ENCODE assay signal across 16 cellular contexts in genomic region chr13:73168993-73169401, GRCh38.
DNase-seq lines count a peak whose midpoint lies in the region; ATAC-seq, FAIRE-seq and TF ChIP-seq lines count a peak whose summit lies in the region.
"Had no signal": no experiment of that assay in that cellular context is flagged by ENCODE, and none has a peak within 500 bp of the region (broad histone marks: within the 10 kb centered on the region; RNA-seq: fewer than 3 reads in every experiment).

No MANE protein-coding gene starts in this region.

- H3K9me3 ChIP-seq in astrocyte (ENCODE audit: insufficient read depth, low read depth, low read length) (no peaks in the 10 kb centered on the region), keratinocyte (ENCODE audit: control insufficient read depth, low read depth, low read length) (no peaks in the 10 kb centered on the region), stomach (no peaks in the 10 kb centered on the region)
- H3K9me3 ChIP-seq: BLaER1 treated with 17β-estradiol and CSF1 and Interleukin-3, amounts not matched to agents 10 nM and 100 nM had no signal

- no peaks in the 10 kb centered on the region for H4K20me1 ChIP-seq in astrocyte (ENCODE audit: insufficient read depth, low read length)
- H4K20me1 ChIP-seq in keratinocyte (ENCODE audit: control insufficient read depth, extremely low read depth, insufficient read depth, low read length), result no peaks in the 10 kb centered on the region
- H4K20me1 ChIP-seq: BLaER1 treated with 17β-estradiol and CSF1 and Interleukin-3, amounts not matched to agents 10 nM and 100 nM had no signal

- 33 to 72% (median 52%) methylated on average over 8 of the region's 8 CpGs for WGBS in stomach, 5 donors

- H3K27ac ChIP-seq in astrocyte (ENCODE audit: low read depth, low read length), result peak overlapping the region; percentile 87
- H3K27ac ChIP-seq in keratinocyte (ENCODE audit: control insufficient read depth, insufficient read depth, low read length), result peak overlapping the region; percentile 95
- peak overlapping the region; percentile 6 to 81 (median 57) for H3K27ac ChIP-seq in stomach
- H3K27ac ChIP-seq: BLaER1 treated with 17β-estradiol and CSF1 and Interleukin-3, amounts not matched to agents 10 nM and 100 nM had no signal

- TF ChIP-seq EP300 in stomach (IDR thresholded peaks at IDR 0.05), result no peak

- H3K27me3 ChIP-seq in astrocyte (ENCODE audit: insufficient read depth, low read length) (no peaks in the 10 kb centered on the region), keratinocyte (ENCODE audit: control insufficient read depth, extremely low read depth, insufficient read depth, low read length) (no peaks in the 10 kb centered on the region), stomach (no peaks in the 10 kb centered on the region)
- H3K27me3 ChIP-seq: BLaER1 treated with 17β-estradiol and CSF1 and Interleukin-3, amounts not matched to agents 10 nM and 100 nM had no signal

- no peak for TF ChIP-seq CTCF in astrocyte (IDR thresholded peaks at IDR 0.05; ENCODE audit: insufficient read depth, low read depth, low read length)
- TF ChIP-seq CTCF in keratinocyte (optimal IDR thresholded peaks at IDR 0.05 in 1 of 3, IDR thresholded peaks at IDR 0.05 in 1 of 3, conservative IDR thresholded peaks at IDR 0.05 in 1 of 3; ENCODE audit: extremely low read depth in 1 of 3, insufficient read depth in 2 of 3, low read length in 3 of 3), result no peak
- no peak for TF ChIP-seq CTCF in stomach (IDR thresholded peaks at IDR 0.05)

- H2AFZ ChIP-seq in astrocyte (ENCODE audit: low read depth, low read length) (peak overlapping the region; percentile 44), keratinocyte (ENCODE audit: control insufficient read depth, low read length) (peak overlapping the region; percentile 35)

- intact Hi-C loops in stomach (cut with DNase I; ENCODE audit: low total_unique reads), result no loop called here

- H3K36me3 ChIP-seq in astrocyte (ENCODE audit: insufficient read depth, low read length), result no peaks in the 10 kb centered on the region
- no peaks in the 10 kb centered on the region for H3K36me3 ChIP-seq in keratinocyte (ENCODE audit: control insufficient read depth in 2 of 2, extremely low read depth in 1 of 2, insufficient read depth in 2 of 2, low read length in 2 of 2)
- H3K36me3 ChIP-seq in stomach, result no peaks in the 10 kb centered on the region
- H3K36me3 ChIP-seq: BLaER1 treated with 17β-estradiol and CSF1 and Interleukin-3, amounts not matched to agents 10 nM and 100 nM had no signal

- H3K4me1 ChIP-seq in astrocyte (ENCODE audit: insufficient read depth, low read length) (peaks cover 19% of the 10 kb centered on the region), keratinocyte (ENCODE audit: control insufficient read depth, extremely low read depth, insufficient read depth, low read length) (peaks cover 57% of the 10 kb centered on the region), stomach (peaks cover 0 to 27% (median 16%) of the 10 kb centered on the region in 4 donors)

- no peak overlapping the region for H3K4me3 ChIP-seq in astrocyte (ENCODE audit: insufficient read depth, low read depth, low read length)
- H3K4me3 ChIP-seq in keratinocyte (ENCODE audit: control insufficient read depth in 2 of 3, extremely low read depth in 1 of 3, insufficient read depth in 2 of 3, low read depth in 1 of 3, low read length in 3 of 3), result peak overlapping the region in 2 of 3 experiments; percentile 11 to 16
- no peak overlapping the region for H3K4me3 ChIP-seq in stomach
- H3K4me3 ChIP-seq: BLaER1 treated with 17β-estradiol and CSF1 and Interleukin-3, amounts not matched to agents 10 nM and 100 nM had no signal

- H3K9me3 Mint-ChIP-seq in astrocyte (ENCODE audit: unreplicated experiment), result no peaks in the 10 kb centered on the region
- H3K9me3 Mint-ChIP-seq: activated CD8-positive, alpha-beta T cell treated with anti-CD3 and anti-CD28 coated beads for 36 hours; brain had no signal

- peak overlapping the region; percentile 71 for H3K9ac ChIP-seq in astrocyte (ENCODE audit: low read length)
- H3K9ac ChIP-seq in keratinocyte (ENCODE audit: control insufficient read depth, extremely low read depth, insufficient read depth, low read length), result peak overlapping the region; percentile 66
- H3K9ac ChIP-seq: BLaER1 treated with 17β-estradiol and CSF1 and Interleukin-3, amounts not matched to agents 10 nM and 100 nM had no signal

- ATAC-seq in GM18519 (IDR thresholded peaks at IDR 0.05; ENCODE audit: low FRiP score, unreplicated experiment) (no peak), GM19395 (IDR thresholded peaks at IDR 0.05; ENCODE audit: unreplicated experiment) (no peak), HG03571 (IDR thresholded peaks at IDR 0.05; ENCODE audit: unreplicated experiment) (no peak)

- peaks cover 25% of the 10 kb centered on the region for H3K4me1 Mint-ChIP-seq in astrocyte (ENCODE audit: low read depth, unreplicated experiment)

- peak overlapping the region; percentile 51 for H3K27ac Mint-ChIP-seq in astrocyte (ENCODE audit: unreplicated experiment)
- H3K27ac Mint-ChIP-seq: activated CD8-positive, alpha-beta T cell treated with anti-CD3 and anti-CD28 coated beads for 36 hours had no signal

- FAIRE-seq in astrocyte (lab: Jason Lieb, UNC) (no peak), keratinocyte (lab: Jason Lieb, UNC) (peak; percentile 99)
- FAIRE-seq: urothelium cell line had no signal

- no peak overlapping the region for H3K4me3 Mint-ChIP-seq in astrocyte (ENCODE audit: unreplicated experiment)
- H3K4me3 Mint-ChIP-seq: activated CD8-positive, alpha-beta T cell treated with anti-CD3 and anti-CD28 coated beads for 36 hours; brain had no signal

- no peaks in the 10 kb centered on the region for H3K27me3 Mint-ChIP-seq in astrocyte (ENCODE audit: low read depth, unreplicated experiment)
- H3K27me3 Mint-ChIP-seq: activated CD8-positive, alpha-beta T cell treated with anti-CD3 and anti-CD28 coated beads for 36 hours; brain had no signal

- H3K4me2 ChIP-seq in astrocyte (ENCODE audit: low read length), result peak overlapping the region; percentile 65
- peak overlapping the region; percentile 70 for H3K4me2 ChIP-seq in keratinocyte (ENCODE audit: control insufficient read depth, extremely low read depth, insufficient read depth, low read depth, low read length)

- dilution Hi-C loops in keratinocyte (cut with MboI; ENCODE audit: extremely low pct_ligation_motif_present, low sequenced_read_pairs), result no loop called here

- no peaks in the 10 kb centered on the region for H3K9me1 ChIP-seq in keratinocyte (ENCODE audit: control insufficient read depth, extremely low read depth, insufficient read depth, low read length)

- no peaks in the 10 kb centered on the region for H3K36me3 Mint-ChIP-seq in astrocyte (ENCODE audit: low read depth, unreplicated experiment)
- H3K36me3 Mint-ChIP-seq: brain had no signal

- DNase-seq in HPDE6-E6E7 (ENCODE audit: extremely low spot score), result peak; percentile 46
- peak; percentile 80 for DNase-seq in astrocyte (ENCODE audit: low read depth)
- DNase-seq in keratinocyte (ENCODE audit: low read depth, low spot score), result peak; percentile 33
- peak; percentile 29 for DNase-seq in stomach
- no peak for DNase-seq in NCI-H510A treated with DMSO at 0.1 percent for 48 hours (lab: John Stamatoyannopoulos, UW)
- DNase-seq: activated CD8-positive, alpha-beta T cell treated with anti-CD3 and anti-CD28 coated beads for 36 hours; activated effector memory CD4-positive, alpha-beta T cell treated with Interleukin-2 at 50 U/mL for 16 hours; KBM-7; NCI-H82; stimulated activated CD4-positive, alpha-beta T cell treated with anti-CD3 and anti-CD28 coated beads, Interleukin-4, amount 100 ng/mL, for 1 hour had no signal

- no peak for TF ChIP-seq POLR2A in stomach (IDR thresholded peaks at IDR 0.05)

- H3K79me2 ChIP-seq in astrocyte (ENCODE audit: insufficient read depth, low read length) (no peaks in the 10 kb centered on the region), keratinocyte (ENCODE audit: control insufficient read depth, insufficient read depth, low read length) (no peaks in the 10 kb centered on the region)

Comparison
In these comparisons a context has a peak if more than half of its experiments do, and no peak if none do; other contexts are left out.
1. H3K4me3 ChIP-seq: peak in keratinocyte (2 of 3); none in astrocyte (single experiment) and stomach (0 of 4).
2. Peak in every context shown above with its lines, with median percentiles within 50 percentile points of each other: H3K27ac ChIP-seq.